31 cellular contexts compared by ENCODE assay signal in the genomic region with DNA sequence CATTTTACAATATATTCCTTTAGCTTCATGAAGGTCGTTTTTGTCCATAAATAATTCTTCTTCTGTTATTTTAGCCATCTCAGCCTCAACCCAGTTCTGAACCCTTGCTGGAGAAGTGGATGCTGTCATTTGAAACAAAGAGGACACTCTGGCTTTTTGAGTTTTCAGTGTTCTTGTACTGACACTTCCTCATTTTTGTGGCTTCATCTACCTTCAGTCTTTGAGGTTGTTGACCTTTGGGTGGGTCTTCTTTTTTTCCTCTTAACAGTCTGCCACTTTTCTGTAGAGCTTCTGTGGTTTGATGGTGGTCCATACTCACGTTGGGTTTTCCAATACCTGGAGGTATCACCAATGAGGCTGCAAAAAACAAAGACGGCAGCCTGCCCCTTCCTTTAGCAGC.
"Had no signal": no experiment of that assay in that cellular context is flagged by ENCODE, and none has a peak within 500 bp of the region (broad histone marks: within the 10 kb centered on the region; RNA-seq: fewer than 3 reads in every experiment).

No MANE protein-coding gene starts in this region.

- H3K27ac ChIP-seq: neutrophil, ovary, parathyroid adenoma, psoas muscle, right lobe of liver, sigmoid colon, suprapubic skin, testis, tibial artery, transverse colon, upper lobe of right lung, uterus had no signal

- DNase-seq: naive thymus-derived CD8-positive, alpha-beta T cell; nephron progenitor cell; nucleus accumbens; ovary; posterior cingulate gyrus; psoas muscle; right cardiac atrium; right lobe of liver; sigmoid colon; small intestine; stimulated activated CD4-positive, alpha-beta T cell treated with anti-CD3 and anti-CD28 coated beads, Interleukin-15, amount 100 ng/mL, for 24 hours; stimulated activated CD4-positive, alpha-beta T cell treated with anti-CD3 and anti-CD28 coated beads, Interleukin-2, amount 100 ng/mL, for 24 hours; stimulated activated CD4-positive, alpha-beta T cell treated with anti-CD3 and anti-CD28 coated beads, Interleukin-2, amount 100 ng/mL, for 48 hours; stimulated activated CD4-positive, alpha-beta T cell treated with anti-CD3 and anti-CD28 coated beads, Interleukin-4, amount 100 ng/mL, for 24 hours; stimulated activated naive CD4-positive, alpha-beta T cell; stimulated activated naive CD8-positive, alpha-beta T cell treated with anti-CD3 and anti-CD28 coated beads, Interleukin-15, amount 100 ng/mL, for 72 hours; stimulated activated naive CD8-positive, alpha-beta T cell treated with anti-CD3 and anti-CD28 coated beads, Interleukin-15, Interleukin-2, amounts not matched to agents 100 U/mL and 50 U/mL, for 24 hours; substantia nigra; testis; tibial artery; transverse colon; upper lobe of right lung; uterus had no signal

- H3K4me3 ChIP-seq: ovary, psoas muscle, right lobe of liver, sigmoid colon, suprapubic skin, testis, tibial artery, transverse colon, upper lobe of right lung, uterus had no signal

- H3K27ac Mint-ChIP-seq: naive thymus-derived CD8-positive, alpha-beta T cell; natural killer cell treated with Interleukin-12 subunit alpha and Interleukin-12 subunit beta and Interleukin-15 and Interleukin-18, amount 100 ng/mL, for 72 hours; nephron progenitor cell; progenitor cell of endocrine pancreas; stimulated activated effector memory CD8-positive, alpha-beta T cell treated with anti-CD3 and anti-CD28 coated beads, Interleukin-12 subunit alpha, Interleukin-12 subunit beta, amount 100 ng/mL, for 72 hours; stimulated activated naive CD8-positive, alpha-beta T cell treated with anti-CD3 and anti-CD28 coated beads, Interleukin-15, amount 100 ng/mL, for 72 hours; type B pancreatic cell had no signal

- H3K27me3 ChIP-seq: neutrophil, ovary, right lobe of liver, sigmoid colon, suprapubic skin, testis, tibial artery, transverse colon, upper lobe of right lung, uterus had no signal

- H3K36me3 ChIP-seq: neutrophil, ovary, right lobe of liver, sigmoid colon, suprapubic skin, tibial artery, transverse colon, upper lobe of right lung, uterus had no signal

- H3K9ac ChIP-seq: parathyroid adenoma had no signal

- H3K9me3 ChIP-seq: ovary, right lobe of liver, testis, uterus had no signal

- H2AFZ ChIP-seq: parathyroid adenoma had no signal

- H3K4me3 Mint-ChIP-seq: naive thymus-derived CD8-positive, alpha-beta T cell; natural killer cell treated with Interleukin-12 subunit alpha and Interleukin-12 subunit beta and Interleukin-15 and Interleukin-18, amount 100 ng/mL, for 72 hours; nephron progenitor cell; neural crest cell; stimulated activated effector memory CD8-positive, alpha-beta T cell treated with anti-CD3 and anti-CD28 coated beads, Interleukin-12 subunit alpha, Interleukin-12 subunit beta, amount 100 ng/mL, for 72 hours; stimulated activated naive CD8-positive, alpha-beta T cell treated with anti-CD3 and anti-CD28 coated beads, Interleukin-15, amount 100 ng/mL, for 72 hours; type B pancreatic cell had no signal

- H3K4me1 Mint-ChIP-seq: naive thymus-derived CD8-positive, alpha-beta T cell; nephron progenitor cell; neural crest cell; stimulated activated effector memory CD8-positive, alpha-beta T cell treated with anti-CD3 and anti-CD28 coated beads, Interleukin-12 subunit alpha, Interleukin-12 subunit beta, amount 100 ng/mL, for 72 hours; stimulated activated naive CD8-positive, alpha-beta T cell treated with anti-CD3 and anti-CD28 coated beads, Interleukin-15, amount 100 ng/mL, for 72 hours had no signal

- FAIRE-seq: small intestine had no signal

- ATAC-seq: naive thymus-derived CD8-positive, alpha-beta T cell; natural killer cell treated with Interleukin-12 subunit alpha and Interleukin-12 subunit beta and Interleukin-15 and Interleukin-18, amount 100 ng/mL, for 72 hours; psoas muscle; right cardiac atrium; right lobe of liver; stimulated activated naive CD8-positive, alpha-beta T cell treated with anti-CD3 and anti-CD28 coated beads, Interleukin-15, amount 100 ng/mL, for 72 hours; stimulated activated naive CD8-positive, alpha-beta T cell treated with anti-CD3 and anti-CD28 coated beads, Interleukin-15, Interleukin-2, amounts not matched to agents 100 U/mL and 50 U/mL, for 24 hours; upper lobe of right lung had no signal

- H3K27me3 Mint-ChIP-seq: naive thymus-derived CD8-positive, alpha-beta T cell; natural killer cell treated with Interleukin-12 subunit alpha and Interleukin-12 subunit beta and Interleukin-15 and Interleukin-18, amount 100 ng/mL, for 72 hours; progenitor cell of endocrine pancreas; stimulated activated naive CD8-positive, alpha-beta T cell treated with anti-CD3 and anti-CD28 coated beads, Interleukin-15, amount 100 ng/mL, for 72 hours; type B pancreatic cell had no signal

- H3K4me1 ChIP-seq: parathyroid adenoma, psoas muscle, right lobe of liver, sigmoid colon, suprapubic skin, testis, tibial artery, transverse colon, upper lobe of right lung, uterus had no signal

- H3K79me2 ChIP-seq: parathyroid adenoma had no signal

- H3K36me3 Mint-ChIP-seq: stimulated activated effector memory CD8-positive, alpha-beta T cell treated with anti-CD3 and anti-CD28 coated beads, Interleukin-12 subunit alpha, Interleukin-12 subunit beta, amount 100 ng/mL, for 72 hours; type B pancreatic cell had no signal
